ENCODE assay signal across 8 cellular contexts in the genomic region with DNA sequence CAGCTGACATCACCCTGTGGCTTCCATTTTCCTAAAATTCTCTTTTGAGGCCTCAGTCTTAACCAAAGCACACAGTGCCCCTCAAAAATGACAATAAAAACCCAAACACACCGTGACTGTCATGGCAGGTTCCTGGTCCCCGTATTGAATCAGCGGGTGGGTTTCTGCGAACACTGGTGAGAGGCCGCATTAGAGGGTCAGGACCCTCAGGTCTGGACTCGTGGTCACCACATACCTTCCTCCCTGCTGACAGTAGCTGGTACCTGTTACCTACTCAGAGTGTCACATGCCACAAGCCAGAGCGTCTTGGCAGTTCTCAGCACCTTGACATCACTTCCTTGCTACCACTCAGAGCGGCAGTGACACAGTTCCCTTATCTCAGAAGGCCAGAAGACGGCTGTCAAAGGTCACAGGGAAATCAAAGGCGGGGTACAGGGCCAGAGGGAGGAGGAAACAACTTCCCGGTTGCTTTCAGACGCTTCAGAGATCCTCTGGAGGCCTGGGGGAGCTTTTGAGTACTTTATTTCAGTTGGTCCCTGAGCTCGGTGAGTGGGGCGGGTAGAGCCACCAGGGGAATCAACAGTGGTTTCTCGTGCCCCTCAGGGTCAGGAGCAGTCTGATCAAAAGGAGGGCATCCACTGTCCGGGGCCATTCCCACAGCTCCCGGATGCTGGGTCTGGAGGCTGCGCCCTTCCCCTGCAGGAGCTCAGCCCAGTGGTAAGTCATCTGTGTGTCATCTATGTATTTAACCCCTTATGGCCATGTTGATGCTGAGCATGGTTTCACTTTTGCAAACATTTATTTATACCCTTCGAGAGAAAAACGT. TPM values are rescaled to one million over a fixed set of nuclear protein-coding genes. Genes with fewer than 3 reads are reported as not detected.
A peak's percentile ranks its signal among the peaks of the same experiment; 100 is the strongest.
DNase-seq lines count a peak whose midpoint lies in the region; ATAC-seq, FAIRE-seq and TF ChIP-seq lines count a peak whose summit lies in the region.

CCR5AS (minus strand) TSS at position 281 of the 826 bp plus-strand sequence.
CCRL2 (plus strand) TSS at position 474 of the 826 bp plus-strand sequence. CDS start 821 bp downstream, outside the sequence.

- RAD21 ChIA-PET in GM12878 (lab: Charles Lee; ENCODE audit: unreplicated experiment) = interaction anchor here (0.8 kb wide), 1 partner anchor 29 kb away, joined by 3 read pairs; no protein-coding TSS in a partner anchor

- H3K27me3 ChIP-seq in GM12878 (replicated peaks in 1 of 2; ENCODE audit: control insufficient read depth in 2 of 2, insufficient read depth in 2 of 2, low read length in 1 of 2) (no peaks in the 10 kb centered on the region), right lobe of liver (no peaks in the 10 kb centered on the region)

- peaks cover 11% of the 10 kb centered on the region for H3K4me1 ChIP-seq in GM12878 (ENCODE audit: control insufficient read depth, insufficient read depth, low read length)
- H3K4me1 ChIP-seq in right lobe of liver = peaks cover 0 to 14% (median 6%) of the 10 kb centered on the region in 4 donors

- no peaks in the 10 kb centered on the region for H4K20me1 ChIP-seq in GM12878 (ENCODE audit: control insufficient read depth, insufficient read depth)

- peak; percentile 35 for DNase-seq in GM19240 (ENCODE audit: insufficient read length, low spot score)
- peak; percentile 43 for DNase-seq in SKM-1 treated with dmso at 0.1 percent for 144 hours (lab: John Stamatoyannopoulos, UW; ENCODE audit: unreplicated experiment)
- no peak for DNase-seq in GM12878 (ENCODE audit: low read depth, low spot score)
- peak; percentile 60 to 64 (median 60) for DNase-seq in right lobe of liver
- peak; percentile 5 for DNase-seq in stimulated activated CD8-positive, alpha-beta memory T cell treated with anti-CD3 and anti-CD28 coated beads, Interleukin-12 subunit alpha, Interleukin-12 subunit beta, amount 100 ng/mL, for 1 hour (ENCODE audit: low read depth)
- no peak for DNase-seq in NCI-H748 treated with DMSO at 0.1 percent for 48 hours (lab: John Stamatoyannopoulos, UW)
- no peak for DNase-seq in COLO668 (lab: John Stamatoyannopoulos, UW; ENCODE audit: unreplicated experiment)
- no peak for DNase-seq in NCI-H2107 (lab: John Stamatoyannopoulos, UW)

- in situ Hi-C loops in GM12878 (cut with MboI) = no loop called here

- peak within 1 kb of the TSS; percentile 79 for H2AFZ ChIP-seq in GM12878 (ENCODE audit: control insufficient read depth, low read depth, low read length)

- CTCF ChIA-PET in GM12878 (lab: Yijun Ruan, JAX) = interaction anchor here (0.9 to 2.2 kb wide), 3 partner anchors 20 to 29 kb away, joined by 3 to 8 read pairs (median 3); no protein-coding TSS in a partner anchor

- ATAC-seq in GM12878 = peak; percentile 54
- peak; percentile 72 to 80 (median 80) for ATAC-seq in right lobe of liver

- TF ChIP-seq POLR2A in GM12878 (IDR thresholded peaks at IDR 0.05; ENCODE audit: low read depth, low read length) = peak; percentile 39; the same call in 1 of the 2 replicates
- peak; percentile 37 for TF ChIP-seq POLR2A in right lobe of liver (IDR thresholded peaks at IDR 0.05)

- TF ChIP-seq EP300 in GM12878 (IDR thresholded peaks at IDR 0.05; ENCODE audit: borderline replicate concordance in 1 of 2, control insufficient read depth in 1 of 2, low read depth in 2 of 2, low read length in 2 of 2) = no peak

- TF ChIP-seq RAD21 in GM12878 (IDR thresholded peaks at IDR 0.05; ENCODE audit: insufficient read depth, low read depth, low read length) = no peak

- TF ChIP-seq CTCF in GM12878 (IDR thresholded peaks at IDR 0.05 in 2 of 3, conservative IDR thresholded peaks at IDR 0.05 in 1 of 3; ENCODE audit: control insufficient read depth in 2 of 3, extremely low read depth in 1 of 3, insufficient read depth in 1 of 3, low read depth in 3 of 3, low read length in 3 of 3) (no peak), right lobe of liver (IDR thresholded peaks at IDR 0.05) (no peak)

- H3K9me3 ChIP-seq in GM12878 (replicated peaks; ENCODE audit: control insufficient read depth, insufficient read depth, low read length) (no peaks in the 10 kb centered on the region; the same call in 2 of the 3 replicates), right lobe of liver (no peaks in the 10 kb centered on the region)

- intact Hi-C loops in GM12878 (cut with micrococcal nuclease; ENCODE audit: unreplicated experiment) = no loop called here
- intact Hi-C loops in right lobe of liver (cut with DNase I) = no loop called here

- no peaks in the 10 kb centered on the region for H3K36me3 ChIP-seq in GM12878 (ENCODE audit: control insufficient read depth in 2 of 2, insufficient read depth in 2 of 2, low read length in 1 of 2)
- H3K36me3 ChIP-seq in right lobe of liver = no peaks in the 10 kb centered on the region

- 0 out of 2 replicates have a peak within 1 kb of the TSS, but pooled peaks have one; percentile 2 for H3K27ac ChIP-seq in GM12878 (ENCODE audit: control insufficient read depth, insufficient read depth)
- peak within 1 kb of the TSS; percentile 58 to 83 (median 61) for H3K27ac ChIP-seq in right lobe of liver

- POLR2A ChIA-PET in GM12878 (lab: Charles Lee) = no interaction called here

- H3K4me3 ChIP-seq in GM12878 = 0 out of 2 replicates have a peak within 1 kb of the TSS, but pooled peaks have one; percentile 3
- H3K4me3 ChIP-seq in right lobe of liver = peak within 1 kb of the TSS; percentile 9 to 17 (median 10)

- WGBS in GM12878 (ENCODE audit: insufficient coverage, insufficient replicate concordance, low lambda C conversion rate, missing lambda C conversion rate) = 30% methylated on average over 20 of the region's 20 CpGs
- 46% methylated on average over 16 of the region's 20 CpGs for WGBS in right lobe of liver (ENCODE audit: insufficient coverage, low coverage, low lambda C conversion rate, missing lambda C conversion rate)

- peak within 1 kb of the TSS; percentile 17 for H3K4me2 ChIP-seq in GM12878 (ENCODE audit: control insufficient read depth, insufficient read depth)

- no peak for FAIRE-seq in GM12878 (lab: Jason Lieb, UNC)

- BruUV-seq in GM12878 (replicated peaks; lab: Mats Ljungman, UMichigan) = no TSS peak

- H3K9ac ChIP-seq in GM12878 (ENCODE audit: control insufficient read depth, insufficient read depth, low read length) = no peak within 1 kb of the TSS

- H3K79me2 ChIP-seq in GM12878 (ENCODE audit: control insufficient read depth, insufficient read depth, low read length) = no peaks in the 10 kb centered on the region

- SMC1A ChIA-PET in GM12878 (lab: Charles Lee; ENCODE audit: uncharacterized antibody, unreplicated experiment) = interaction anchor here (0.6 to 2.1 kb wide), 7 partner anchors 20 to 320 kb away, joined by 3 to 6 read pairs (median 4); no protein-coding TSS in a partner anchor

TF ChIP-seq in GM12878, 131 proteins besides CTCF, POLR2A, EP300 and RAD21 (continues in another document):
- no peak for TF ChIP-seq WRNIP1 (IDR thresholded peaks at IDR 0.05; ENCODE audit: borderline replicate concordance, low read depth, low read length)
- no peak for TF ChIP-seq E2F4 (IDR thresholded peaks at IDR 0.05; ENCODE audit: low read depth, low read length)

RNA-seq across cellular contexts. Expression of gene CCRL2, which starts in this region (rescaled TPM):
- total RNA-seq in GM12878 (2013; cell fraction: nucleolus; rRNA removed) = not detected in 2 replicates
- total RNA-seq in GM12878 (2014; rRNA removed) (2.1 and 2.3 TPM in 2 replicates), GM12878 (2014; rRNA removed; fragmentation: Illumina TruSeq; extraction: Trizol) (1.8 and 2.2 TPM in 2 replicates), GM12878 (2021) (1.6 and 2.1 TPM in 2 replicates), right lobe of liver (1 to 10 TPM in 3 of 6 experiments, under 1 TPM in 3; 0.30 to 2.8 (median 1.3) TPM)
- polyA plus RNA-seq in GM12878 (2011; ENCODE audit: low read depth) = 1.1 TPM
- polyA plus RNA-seq in GM12878 (2011; rRNA removed) (0.04 TPM in 1 of 2 replicates, not detected in the other), GM12878 (2014; fragmentation: Illumina TruSeq; extraction: Trizol) (1.7 and 2.1 TPM in 2 replicates), GM12878 (2014; fragmentation: Nextera tagmentation; extraction: Ambion mirVana) (1 to 10 TPM; 1.5 to 2.2 TPM), GM12878 (2014; rRNA removed) (1.6 and 2.5 TPM in 2 replicates), GM12878 (2016; fragmentation: Nextera tagmentation; extraction: Ambion mirVana) (1 to 10 TPM; 1.2 to 1.7 TPM)
- polyA plus RNA-seq in GM12878 (2011; cell fraction: cytosol; rRNA removed) = 0.06 and 0.07 TPM in 2 replicates
- polyA plus RNA-seq in GM12878 (2011; cell fraction: nucleus; rRNA removed) = 0.12 TPM in 1 of 2 replicates, not detected in the other
- polyA plus RNA-seq in GM12878 (2012) = 0.66 and 0.84 TPM in 2 replicates
- 0.52 TPM in 1 of 2 replicates, not detected in the other for polyA minus RNA-seq in GM12878 (2011; rRNA and poly(A)+ RNA removed)
- not detected in 2 replicates for polyA minus RNA-seq in GM12878 (2011; cell fraction: cytosol; rRNA and poly(A)+ RNA removed)
- polyA minus RNA-seq in GM12878 (2011; cell fraction: nucleus; rRNA and poly(A)+ RNA removed) = not detected in 2 replicates

Comparison
In these comparisons a context has a peak if more than half of its experiments do, and no peak if none do; other contexts are left out.
1. DNase-seq: peak in GM19240 (single experiment), SKM-1 treated with dmso at 0.1 percent for 144 hours (single experiment), right lobe of liver (3 of 3) and stimulated activated CD8-positive, alpha-beta memory T cell treated with anti-CD3 and anti-CD28 coated beads, Interleukin-12 subunit alpha, Interleukin-12 subunit beta, amount 100 ng/mL, for 1 hour (single experiment); none in GM12878 (single experiment), NCI-H748 treated with DMSO at 0.1 percent for 48 hours (single experiment), COLO668 (single experiment) and NCI-H2107 (single experiment).